8 cellular contexts compared by ENCODE assay signal in the genomic region with DNA sequence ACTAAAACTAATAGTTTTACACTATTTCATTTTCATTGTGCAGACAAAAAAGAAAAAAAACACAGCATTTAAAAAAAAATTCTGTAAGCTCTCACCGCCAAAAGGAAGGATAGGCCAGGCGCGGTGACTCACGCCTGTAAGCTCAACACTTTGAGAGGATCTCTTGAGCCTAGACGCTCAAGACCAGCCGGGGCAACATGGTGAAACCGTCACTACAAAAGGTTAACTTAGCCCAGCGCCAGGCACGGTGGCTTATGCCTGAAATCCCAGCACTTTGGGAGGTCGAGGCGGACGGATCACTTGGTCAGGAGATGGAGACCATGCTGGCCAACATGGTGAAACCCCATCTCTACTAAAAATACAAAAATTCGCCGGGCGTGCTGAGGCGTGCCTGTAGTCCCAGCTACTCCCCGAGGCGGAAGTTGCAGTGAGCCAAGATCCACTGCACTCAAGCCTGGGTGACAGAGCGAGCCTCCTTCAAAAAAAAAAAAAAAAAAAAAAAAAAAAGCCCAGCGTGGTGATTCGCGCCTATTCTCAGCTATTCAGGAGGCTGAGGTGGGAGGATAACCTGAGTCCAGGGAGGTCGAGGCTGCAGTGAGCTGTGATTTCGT. TPM values are rescaled to one million over a fixed set of nuclear protein-coding genes. Genes with fewer than 3 reads are reported as not detected.
DNase-seq lines count a peak whose midpoint lies in the region; ATAC-seq and TF ChIP-seq lines count a peak whose summit lies in the region.

No MANE protein-coding gene starts in this region.

- H3K36me3 Mint-ChIP-seq in activated CD4-positive, alpha-beta memory T cell treated with anti-CD3 and anti-CD28 coated beads, Interleukin-2, amount 10 ng/mL, durations not matched to agents 7 days and 5 days (ENCODE audit: low read depth): peaks cover 13% of the 10 kb centered on the region

- ATAC-seq in HG03439 (IDR thresholded peaks at IDR 0.05; ENCODE audit: unreplicated experiment) (no peak), GM19351 (IDR thresholded peaks at IDR 0.05; ENCODE audit: unreplicated experiment) (no peak)

- H2AFZ ChIP-seq in neuron (ENCODE audit: low read depth, low read length): no peak overlapping the region

- H3K9me3 ChIP-seq in neuron (ENCODE audit: low read length): peaks cover 3% of the 10 kb centered on the region

- no peak for TF ChIP-seq CTCF in epithelial cell of proximal tubule (conservative IDR thresholded peaks at IDR 0.05; ENCODE audit: low read depth, low read length)

- in situ Hi-C loops in G401 (cut with HindIII; ENCODE audit: low sequenced_read_pairs): no loop called here

- H3K9me3 Mint-ChIP-seq in activated CD4-positive, alpha-beta memory T cell treated with anti-CD3 and anti-CD28 coated beads, Interleukin-2, amount 10 ng/mL, durations not matched to agents 7 days and 5 days: no peaks in the 10 kb centered on the region

- peak overlapping the region; percentile 94 for H3K27ac Mint-ChIP-seq in activated CD4-positive, alpha-beta memory T cell treated with anti-CD3 and anti-CD28 coated beads, Interleukin-2, amount 10 ng/mL, durations not matched to agents 7 days and 5 days

- DNase-seq in G401 (ENCODE audit: low spot score): peak; percentile 62
- peak; percentile 65 for DNase-seq in NCI-H2196 treated with DMSO at 0.1 percent for 48 hours (lab: John Stamatoyannopoulos, UW; ENCODE audit: unreplicated experiment)
- DNase-seq in activated CD4-positive, alpha-beta memory T cell treated with anti-CD3 and anti-CD28 coated beads, Interleukin-2, amount 10 ng/mL, durations not matched to agents 7 days and 5 days: peak; percentile 69
- DNase-seq in epithelial cell of proximal tubule (ENCODE audit: low read depth): no peak
- peak; percentile 76 for DNase-seq in ureter (ENCODE audit: low spot score)

- H3K4me3 ChIP-seq in epithelial cell of proximal tubule (ENCODE audit: low read depth, low read length) (peak overlapping the region; percentile 68), neuron (ENCODE audit: low read length) (peak overlapping the region; percentile 96)

- peaks cover 48% of the 10 kb centered on the region for H3K4me1 Mint-ChIP-seq in activated CD4-positive, alpha-beta memory T cell treated with anti-CD3 and anti-CD28 coated beads, Interleukin-2, amount 10 ng/mL, durations not matched to agents 7 days and 5 days

- CTCF ChIA-PET in activated CD4-positive, alpha-beta memory T cell treated with anti-CD3 and anti-CD28 coated beads, Interleukin-2, amount 10 ng/mL, durations not matched to agents 7 days and 5 days (lab: Charles Lee): interaction anchor here (0.6 to 2.6 kb wide), 12 partner anchors 9 to 673 kb away, joined by 3 to 32 read pairs (median 4); a partner anchor contains a TSS

- no peaks in the 10 kb centered on the region for H3K27me3 Mint-ChIP-seq in activated CD4-positive, alpha-beta memory T cell treated with anti-CD3 and anti-CD28 coated beads, Interleukin-2, amount 10 ng/mL, durations not matched to agents 7 days and 5 days

- peaks cover 18% of the 10 kb centered on the region for H3K4me1 ChIP-seq in neuron (ENCODE audit: insufficient read depth, low read length)

- no peaks in the 10 kb centered on the region for H3K36me3 ChIP-seq in neuron (ENCODE audit: insufficient read depth, low read length)

- peak overlapping the region; percentile 86 for H3K4me3 Mint-ChIP-seq in activated CD4-positive, alpha-beta memory T cell treated with anti-CD3 and anti-CD28 coated beads, Interleukin-2, amount 10 ng/mL, durations not matched to agents 7 days and 5 days

- POLR2A ChIA-PET in activated CD4-positive, alpha-beta memory T cell treated with anti-CD3 and anti-CD28 coated beads, Interleukin-2, amount 10 ng/mL, durations not matched to agents 7 days and 5 days (lab: Charles Lee): interaction anchor here (0.6 to 6.6 kb wide), 18 partner anchors 10 to 1081 kb away, joined by 3 to 235 read pairs (median 4); a partner anchor contains a TSS

- H3K27me3 ChIP-seq in neuron (ENCODE audit: insufficient read depth, low read length): no peaks in the 10 kb centered on the region

RNA-seq across cellular contexts. Expression of a gene that starts 14.3 kb away (rescaled TPM):
- 1.5 and 2.4 TPM in 2 replicates for total RNA-seq in G401 (2014; rRNA removed; shearing (Covaris generic))
- 10 to 100 TPM; 52.1 to 52.5 TPM for total RNA-seq in activated CD4-positive, alpha-beta memory T cell treated with anti-CD3 and anti-CD28 coated beads, Interleukin-2, amount 10 ng/mL, durations not matched to agents 7 days and 5 days
- total RNA-seq in epithelial cell of proximal tubule (10.4 and 10.6 TPM in 2 replicates), ureter (85.2 TPM)

RNA-seq across cellular contexts. Expression of a gene that starts 25.7 kb away (rescaled TPM):
- 6.0 and 6.8 TPM in 2 replicates for total RNA-seq in G401 (2014; rRNA removed; shearing (Covaris generic))
- 1 to 10 TPM; 1.5 to 1.6 TPM for total RNA-seq in activated CD4-positive, alpha-beta memory T cell treated with anti-CD3 and anti-CD28 coated beads, Interleukin-2, amount 10 ng/mL, durations not matched to agents 7 days and 5 days
- total RNA-seq in epithelial cell of proximal tubule: 1.4 and 2.0 TPM in 2 replicates
- total RNA-seq in ureter: 0.96 TPM
